In the genomic region with DNA sequence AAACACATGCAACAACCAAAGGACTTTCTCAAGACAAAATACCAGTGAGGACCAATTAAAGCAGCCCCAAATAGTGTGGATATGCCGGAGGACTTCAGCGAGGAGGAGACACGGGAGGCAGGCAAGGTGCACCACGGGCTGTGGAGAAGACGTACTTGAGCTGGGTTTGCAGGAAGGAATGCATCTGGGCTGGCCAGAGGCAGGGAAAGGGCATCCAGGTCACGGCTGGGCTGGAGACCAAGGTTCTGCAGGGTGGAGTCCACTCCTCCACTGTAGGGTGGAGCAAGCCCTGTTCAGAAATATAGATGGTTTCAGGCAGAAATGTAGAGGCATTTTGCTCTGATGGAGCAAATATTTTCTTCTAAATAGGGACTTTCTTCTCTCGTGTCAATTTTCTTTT, we compare ENCODE assay signal across 13 cellular contexts. TPM values are rescaled to one million over a fixed set of nuclear protein-coding genes. Genes with fewer than 3 reads are reported as not detected.
DNase-seq lines count a peak whose midpoint lies in the region; ATAC-seq and TF ChIP-seq lines count a peak whose summit lies in the region.
"Had no signal": no experiment of that assay in that cellular context is flagged by ENCODE, and none has a peak within 500 bp of the region (broad histone marks: within the 10 kb centered on the region; RNA-seq: fewer than 3 reads in every experiment).

No MANE protein-coding gene starts in this region.

- peak overlapping the region; percentile 96 for H3K27ac ChIP-seq in GM23248
- H3K27ac ChIP-seq in breast epithelium: peak overlapping the region; percentile 71 to 94
- peak overlapping the region; percentile 90 for H3K27ac ChIP-seq in hepatocyte
- H3K27ac ChIP-seq in skeletal muscle tissue (ENCODE audit: low read depth, low read length): peak overlapping the region; percentile 78
- H3K27ac ChIP-seq: VCaP had no signal

- H3F3A ChIP-seq in GM23248 (ENCODE audit: insufficient read depth): peaks cover 51% of the 10 kb centered on the region

- H2AFZ ChIP-seq in GM23248 (peak overlapping the region; percentile 69; the same call in 1 of the 2 replicates), hepatocyte (no peak overlapping the region)

- H3K9ac ChIP-seq in GM23248 (peak overlapping the region; percentile 81), skeletal muscle tissue (ENCODE audit: low read depth in 1 of 3, low read length in 3 of 3) (no peak overlapping the region)

- in situ Hi-C loops in GM23248 (cut with MboI): no loop called here

- TF ChIP-seq POLR2A in breast epithelium (IDR thresholded peaks at IDR 0.05): no peak

- H3K9me2 ChIP-seq in GM23248 (ENCODE audit: insufficient read depth) (no peaks in the 10 kb centered on the region), hepatocyte (replicated peaks; ENCODE audit: insufficient read depth) (no peaks in the 10 kb centered on the region)

- DNase-seq in GM23248 (peak; percentile 56), breast epithelium (ENCODE audit: low spot score in 2 of 2) (no peak), hepatocyte (ENCODE audit: low spot score) (no peak), NCI-H69 (lab: John Stamatoyannopoulos, UW) (no peak), OCI-M2 (lab: John Stamatoyannopoulos, UW; ENCODE audit: unreplicated experiment) (no peak)
- DNase-seq: naive thymus-derived CD4-positive, alpha-beta T cell; NCI-H345; SHP77; stimulated activated CD4-positive, alpha-beta T cell treated with anti-CD3 and anti-CD28 coated beads, Interleukin-12 subunit alpha, Interleukin-12 subunit beta, amount 100 ng/mL, for 4 hours had no signal

- 10% methylated on average over 7 of the region's 7 CpGs for WGBS in GM23248 (ENCODE audit: low coverage in 1 of 2, low lambda C conversion rate in 2 of 2, missing lambda C conversion rate in 2 of 2), 2 experiments
- 67% methylated on average over 7 of the region's 7 CpGs for WGBS in hepatocyte (ENCODE audit: low lambda C conversion rate, missing lambda C conversion rate)

- H3K36me3 ChIP-seq in GM23248 (ENCODE audit: low read depth) (no peaks in the 10 kb centered on the region), breast epithelium (no peaks in the 10 kb centered on the region), hepatocyte (replicated peaks; ENCODE audit: insufficient read depth, low read depth) (no peaks in the 10 kb centered on the region), skeletal muscle tissue (ENCODE audit: control insufficient read depth in 3 of 3, insufficient read depth in 3 of 3, low read length in 3 of 3) (no peaks in the 10 kb centered on the region)

- H3K4me2 ChIP-seq in GM23248 (ENCODE audit: unreplicated experiment) (peak overlapping the region; percentile 74), hepatocyte (peak overlapping the region; percentile 19)

- no peaks in the 10 kb centered on the region for H3K27me3 ChIP-seq in GM23248 (replicated peaks; ENCODE audit: insufficient read depth)
- no peaks in the 10 kb centered on the region for H3K27me3 ChIP-seq in breast epithelium
- no peaks in the 10 kb centered on the region for H3K27me3 ChIP-seq in hepatocyte
- no peaks in the 10 kb centered on the region for H3K27me3 ChIP-seq in skeletal muscle tissue (ENCODE audit: control insufficient read depth in 3 of 3, insufficient read depth in 3 of 3, low read length in 3 of 3)

- H3K4me1 ChIP-seq in GM23248 (ENCODE audit: insufficient read depth) (peaks cover 87% of the 10 kb centered on the region), breast epithelium (peaks cover 0 to 10% of the 10 kb centered on the region in 2 donors), hepatocyte (ENCODE audit: insufficient read depth) (peaks cover 51% of the 10 kb centered on the region), skeletal muscle tissue (ENCODE audit: control insufficient read depth in 3 of 3, insufficient read depth in 3 of 3, low read length in 3 of 3) (peaks cover 25 to 34% (median 34%) of the 10 kb centered on the region in 3 donors)

- ATAC-seq in GM21515 (IDR thresholded peaks at IDR 0.05; ENCODE audit: unreplicated experiment) (no peak), GM21723 (IDR thresholded peaks at IDR 0.05; ENCODE audit: unreplicated experiment) (no peak)

- intact Hi-C loops in breast epithelium (cut with DNase I; ENCODE audit: low total_unique reads): loop anchor here (5.0 kb wide), 1 partner anchor 173 kb away; no protein-coding TSS in a partner anchor

- peaks cover 10% of the 10 kb centered on the region for H3K79me2 ChIP-seq in GM23248 (ENCODE audit: insufficient read depth)
- no peaks in the 10 kb centered on the region for H3K79me2 ChIP-seq in hepatocyte

- H3K9me3 ChIP-seq in GM23248 (ENCODE audit: low read depth) (no peaks in the 10 kb centered on the region), breast epithelium (no peaks in the 10 kb centered on the region), hepatocyte (ENCODE audit: low read depth) (no peaks in the 10 kb centered on the region), skeletal muscle tissue (ENCODE audit: control insufficient read depth in 3 of 3, low read length in 3 of 3) (no peaks in the 10 kb centered on the region)

- TF ChIP-seq CTCF in breast epithelium (IDR thresholded peaks at IDR 0.05) (no peak), hepatocyte (IDR thresholded peaks at IDR 0.05; ENCODE audit: poor library complexity) (no peak)

- no peaks in the 10 kb centered on the region for H4K20me1 ChIP-seq in GM23248 (ENCODE audit: insufficient read depth)
- H4K20me1 ChIP-seq in hepatocyte (ENCODE audit: insufficient read depth, poor library complexity, severe bottlenecking): no peaks in the 10 kb centered on the region

- H3K4me3 ChIP-seq in GM23248 (peak overlapping the region; percentile 57), breast epithelium (no peak overlapping the region), hepatocyte (no peak overlapping the region), skeletal muscle tissue (ENCODE audit: low read length in 3 of 3) (no peak overlapping the region)

RNA-seq across cellular contexts. Expression of gene MEDAG, which starts 36.6 kb away (rescaled TPM):
- 228 and 243 TPM in 2 replicates for total RNA-seq in GM23248 (2014; rRNA removed; shearing (Covaris generic))
- polyA plus RNA-seq in GM23248 (2016; fragmentation: Nextera tagmentation; extraction: Ambion mirVana) (84.9 and 86.0 TPM in 2 replicates), hepatocyte (0.28 and 0.30 TPM in 2 replicates)
- total RNA-seq in breast epithelium (100 to 1,000 TPM in 1 of 3 donors, 10 to 100 TPM in 2; 76.2 to 142 (median 95.4) TPM), hepatocyte (0.03 TPM in 1 of 2 replicates, not detected in the other), skeletal muscle tissue (11.5 TPM)

Comparison
In these comparisons a context has a peak if more than half of its experiments do, and no peak if none do; other contexts are left out.
1. RNA of gene MEDAG, which starts 36.6 kb away (total RNA-seq): 228 to 243 TPM in GM23248, 76.2 to 142 TPM in breast epithelium and 11.5 TPM in skeletal muscle tissue (single experiment); 0.03 TPM in hepatocyte; every median in the first group is over 10 times any median in the second.
2. Peak in every context shown above with its lines, with median percentiles within 50 percentile points of each other: H3K27ac ChIP-seq.